Comparison of ENCODE assay signal across 21 cellular contexts in the genomic region with DNA sequence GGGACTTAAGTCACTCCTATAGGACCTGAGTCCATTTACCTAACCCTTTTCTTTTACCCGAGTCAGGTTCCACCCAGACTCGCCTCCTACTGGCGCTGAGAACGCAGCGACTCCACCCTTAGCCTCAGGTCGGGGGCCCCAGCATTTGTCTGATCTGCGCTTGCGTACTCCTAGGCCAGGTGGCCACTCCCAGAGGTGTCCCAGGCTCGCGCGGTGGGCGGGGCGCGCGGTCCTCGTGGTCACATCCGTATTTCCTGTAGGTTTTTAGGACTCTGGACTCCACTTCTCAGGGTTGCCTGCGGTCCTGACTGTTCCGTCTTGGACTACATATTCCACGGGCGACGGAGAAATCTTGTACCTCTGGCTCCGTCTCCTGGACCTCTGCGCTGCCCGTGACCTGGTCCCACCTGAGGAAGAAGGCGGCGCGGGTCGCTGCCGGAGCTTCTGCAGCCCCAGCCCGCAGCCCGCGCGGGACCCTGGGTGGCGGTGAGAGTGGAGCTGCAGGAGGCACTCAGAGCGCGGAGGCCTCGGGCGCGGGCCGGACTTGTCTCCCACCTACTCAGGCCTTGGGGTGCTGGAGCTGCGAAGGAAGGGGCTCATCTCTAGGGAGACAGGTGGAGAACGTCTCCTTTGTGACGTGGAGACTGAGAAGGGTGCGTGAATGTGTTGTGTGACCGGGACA. TPM values are rescaled to one million over a fixed set of nuclear protein-coding genes. Genes with fewer than 3 reads are reported as not detected.
DNase-seq lines count a peak whose midpoint lies in the region; ATAC-seq, FAIRE-seq and TF ChIP-seq lines count a peak whose summit lies in the region.
"Had no signal": no experiment of that assay in that cellular context is flagged by ENCODE, and none has a peak within 500 bp of the region (broad histone marks: within the 10 kb centered on the region; RNA-seq: fewer than 3 reads in every experiment).

No MANE protein-coding gene starts in this region.

- no peak overlapping the region for H3K23ac ChIP-seq in neuronal stem cell (ENCODE audit: low read depth, low read length, poor library complexity)

- TF ChIP-seq RAD21 in K562 (CRISPR knock-in tag; conservative IDR thresholded peaks at IDR 0.05 in 1 of 2, IDR thresholded peaks at IDR 0.05 in 1 of 2) = no peak

- BruUV-seq in K562 (replicated peaks; lab: Mats Ljungman, UMichigan) = no TSS peak

- H3K4me1 ChIP-seq in K562 (replicated peaks in 1 of 2; ENCODE audit: control insufficient read depth in 2 of 2, insufficient read depth in 2 of 2, low read length in 2 of 2) (peaks cover 0 to 5% of the 10 kb centered on the region in 2 experiments; a peak in 1 of 5 replicates), neuronal stem cell (ENCODE audit: control insufficient read depth in 2 of 2, insufficient read depth in 1 of 2, low read depth in 1 of 2, low read length in 2 of 2) (no peaks in the 10 kb centered on the region)
- H3K4me1 ChIP-seq: BLaER1 treated with 17β-estradiol and CSF1 and Interleukin-3, amounts not matched to agents 10 nM and 100 nM had no signal

- peak overlapping the region; percentile 21 for H3K14ac ChIP-seq in neuronal stem cell (ENCODE audit: low read length)

- H2AFZ ChIP-seq in K562 (ENCODE audit: low read depth, low read length) (peak overlapping the region; percentile 40; the same call in 1 of the 2 replicates), neuronal stem cell (ENCODE audit: low read length) (no peak overlapping the region)
- H2AFZ ChIP-seq: GM23248 had no signal

- H2BK120ac ChIP-seq in neuronal stem cell (ENCODE audit: low read depth, low read length) = no peak overlapping the region

- POLR2A ChIA-PET in K562 (lab: Yijun Ruan, JAX) = no interaction called here

- no peak overlapping the region for H4K8ac ChIP-seq in neuronal stem cell (ENCODE audit: low read depth, low read length)

- H3K36me3 ChIP-seq in H7 (replicated peaks; ENCODE audit: control insufficient read depth, insufficient read depth, low read length) (no peaks in the 10 kb centered on the region), K562 (ENCODE audit: control insufficient read depth, insufficient read depth, low read length) (no peaks in the 10 kb centered on the region), neuronal stem cell (replicated peaks in 1 of 2; ENCODE audit: control insufficient read depth in 2 of 2, insufficient read depth in 2 of 2, low read length in 2 of 2) (peaks cover 0 to 3% of the 10 kb centered on the region in 2 donors)

- in situ Hi-C loops in K562 (cut with MboI) = no loop called here

- H2BK12ac ChIP-seq in neuronal stem cell (ENCODE audit: low read length) = no peak overlapping the region

- CTCF ChIA-PET in K562 (lab: Yijun Ruan, JAX; ENCODE audit: low intra/inter-chr PET ratio) = no interaction called here

- 0 out of 2 replicates have a peak overlapping the region, but pooled peaks have one; percentile 32 for H3K4me2 ChIP-seq in K562 (ENCODE audit: insufficient read depth, low read length)
- no peak overlapping the region for H3K4me2 ChIP-seq in neuronal stem cell (ENCODE audit: insufficient read depth, low read length, poor library complexity, severe bottlenecking)
- H3K4me2 ChIP-seq: BLaER1 treated with 17β-estradiol and CSF1 and Interleukin-3, amounts not matched to agents 10 nM and 100 nM had no signal

- H2BK15ac ChIP-seq in neuronal stem cell (ENCODE audit: low read length) = no peak overlapping the region

- no peak overlapping the region for H3K18ac ChIP-seq in neuronal stem cell (ENCODE audit: low read length)

- H3K79me1 ChIP-seq in neuronal stem cell (ENCODE audit: low read depth, low read length) = no peaks in the 10 kb centered on the region

- H3K27me3 ChIP-seq in H7 (ENCODE audit: control insufficient read depth, insufficient read depth, low read length) = no peaks in the 10 kb centered on the region
- no peaks in the 10 kb centered on the region for H3K27me3 ChIP-seq in K562 (ENCODE audit: control insufficient read depth in 2 of 2, insufficient read depth in 2 of 2, low read length in 2 of 2)
- no peaks in the 10 kb centered on the region for H3K27me3 ChIP-seq in neuronal stem cell (ENCODE audit: control insufficient read depth in 3 of 3, insufficient read depth in 3 of 3, low read depth in 1 of 3, low read length in 3 of 3)
- H3K27me3 ChIP-seq: BLaER1 treated with 17β-estradiol and CSF1 and Interleukin-3, amounts not matched to agents 10 nM and 100 nM had no signal

- intact Hi-C loops in K562 (cut with micrococcal nuclease) = no loop called here

- H2AK5ac ChIP-seq in neuronal stem cell (ENCODE audit: low read depth, low read length) = no peak overlapping the region

- peak; percentile 78 for ATAC-seq in K562
- no peak for ATAC-seq in HG03469 (IDR thresholded peaks at IDR 0.05; ENCODE audit: unreplicated experiment)
- ATAC-seq: CD8-positive, alpha-beta T cell; HCT116; HepG2 had no signal

- no peak overlapping the region for H3K4me3 ChIP-seq in H7 (ENCODE audit: insufficient read depth, low read depth, low read length)
- H3K4me3 ChIP-seq in K562 = no peak overlapping the region
- no peak overlapping the region for H3K4me3 ChIP-seq in neuronal stem cell (ENCODE audit: low read length in 2 of 2)
- H3K4me3 ChIP-seq: GM23248 had no signal

- no peak overlapping the region for H3K4ac ChIP-seq in neuronal stem cell (ENCODE audit: low read length)

- H3K27ac ChIP-seq in K562 (ENCODE audit: extremely low read depth, low read depth, low read length) (no peak overlapping the region), neuronal stem cell (replicated peaks; ENCODE audit: low read length) (no peak overlapping the region)
- H3K27ac ChIP-seq: BLaER1 treated with 17β-estradiol and CSF1 and Interleukin-3, amounts not matched to agents 10 nM and 100 nM; GM23248 had no signal

- TF ChIP-seq EP300 in K562 (IDR thresholded peaks at IDR 0.05; ENCODE audit: low read length) = no peak

- H4K91ac ChIP-seq in neuronal stem cell (ENCODE audit: low read depth, low read length, poor library complexity) = no peak overlapping the region

- 16% methylated on average over 45 of the region's 46 CpGs for WGBS in K562 (ENCODE audit: insufficient coverage, low coverage, missing lambda C conversion rate)
- WGBS in neuronal stem cell (ENCODE audit: extremely low coverage in 2 of 2, insufficient read length in 2 of 2, insufficient replicate concordance in 1 of 2), 2 donors = no CpG with 5 or more reads among the region's 46 CpGs

- TF ChIP-seq CTCF in K562 (IDR thresholded peaks at IDR 0.05 in 2 of 3, conservative IDR thresholded peaks at IDR 0.05 in 1 of 3; ENCODE audit: insufficient read depth in 2 of 3, low read depth in 1 of 3, low read length in 3 of 3) = no peak

- H4K20me1 ChIP-seq in K562 (replicated peaks; ENCODE audit: control insufficient read depth, insufficient read depth, low read length) = no peaks in the 10 kb centered on the region
- H4K20me1 ChIP-seq: BLaER1 treated with 17β-estradiol and CSF1 and Interleukin-3, amounts not matched to agents 10 nM and 100 nM had no signal

- no peaks in the 10 kb centered on the region for H3K79me2 ChIP-seq in K562 (ENCODE audit: control insufficient read depth, insufficient read depth, low read length)

- DNase-seq in NCI-H1694 treated with DMSO at 0.1 percent for 48 hours (lab: John Stamatoyannopoulos, UW) (peak; percentile 0), NCI-H1694 (lab: John Stamatoyannopoulos, UW) (no peak), H7 (peak; percentile 16), K562 (ENCODE audit: extremely low read depth in 1 of 4, low spot score in 3 of 4) (peak; percentile 10 to 47 (median 36)), neuronal stem cell (ENCODE audit: low spot score) (no peak), glomerular visceral epithelial cell (ENCODE audit: extremely low spot score) (no peak)
- DNase-seq in activated CD4-positive, alpha-beta T cell treated with anti-CD3 and anti-CD28 coated beads for 1 hour = no peak
- DNase-seq: CD8-positive, alpha-beta T cell; COR-L47; DMS 273 treated with DMSO at 0.1 percent for 48 hours; DMS79; GDM1; GM23248; HFFc6 had no signal

- H3K9me3 ChIP-seq in K562 (replicated peaks; ENCODE audit: control insufficient read depth, insufficient read depth, low read depth, low read length) (no peaks in the 10 kb centered on the region), neuronal stem cell (replicated peaks in 1 of 2; ENCODE audit: control insufficient read depth in 2 of 2, insufficient read depth in 1 of 2, low read depth in 1 of 2, low read length in 2 of 2) (peaks cover 18% of the 10 kb centered on the region in 2 donors)

- H3K9me1 ChIP-seq in K562 (ENCODE audit: control insufficient read depth, insufficient read depth, low read length) = no peaks in the 10 kb centered on the region

- FAIRE-seq in K562 (lab: Jason Lieb, UNC) = no peak
- FAIRE-seq: GM12892, GM18507, H54, HepG2 had no signal

- no peak overlapping the region; a peak in 1 of 4 replicates for H3K9ac ChIP-seq in K562 (ENCODE audit: insufficient read depth in 1 of 2, low read depth in 2 of 2, low read length in 2 of 2)
- H3K9ac ChIP-seq in neuronal stem cell (ENCODE audit: low read depth, low read length, poor library complexity) = no peak overlapping the region
- H3K9ac ChIP-seq: BLaER1 treated with 17β-estradiol and CSF1 and Interleukin-3, amounts not matched to agents 10 nM and 100 nM; GM23248 had no signal

- H2BK5ac ChIP-seq in neuronal stem cell (ENCODE audit: low read length) = no peak overlapping the region

- no peak for TF ChIP-seq POLR2A in K562 (conservative IDR thresholded peaks at IDR 0.05)

TF ChIP-seq in K562, 482 proteins besides CTCF, POLR2A, EP300 and RAD21 (continues in another document):
- TF ChIP-seq ZNF780A (CRISPR knock-in tag; IDR thresholded peaks at IDR 0.05) = no peak

RNA-seq across cellular contexts. Expression of gene ZNF573, which starts 11.0 kb away (rescaled TPM):
- total RNA-seq in H7 (2014; rRNA removed; shearing (Covaris generic)) = 2.4 and 3.0 TPM in 2 replicates
- total RNA-seq in K562 (2011; cell fraction: chromatin; rRNA removed; ENCODE audit: low replicate concordance) = 5.2 and 15.1 TPM in 2 replicates
- 4.3 and 8.3 TPM in 2 replicates for total RNA-seq in K562 (2011; cell fraction: nucleolus; rRNA removed)
- 7.8 and 8.5 TPM in 2 replicates for total RNA-seq in K562 (2011; cell fraction: nucleoplasm; rRNA removed)
- total RNA-seq in K562 (2014; rRNA removed) = 1.5 and 2.0 TPM in 2 replicates
- 7.3 and 7.8 TPM in 2 replicates for total RNA-seq in K562 (2014; rRNA removed; fragmentation: Illumina TruSeq; extraction: Trizol)
- 6.7 and 7.9 TPM in 2 replicates for total RNA-seq in K562 (2015; rRNA removed; fragmentation: Illumina TruSeq; extraction: Trizol)
- total RNA-seq in K562 (2021) = 4.7 and 5.0 TPM in 2 replicates
- 1.5 and 4.3 TPM in 2 replicates for polyA plus RNA-seq in K562 (2011; rRNA removed)
- 0.41 and 0.78 TPM in 2 replicates for polyA plus RNA-seq in K562 (2011; cell fraction: cytosol; rRNA removed)
- polyA plus RNA-seq in K562 (2011; cell fraction: nucleus; rRNA removed) = 0.52 and 2.8 TPM in 2 replicates
- polyA plus RNA-seq in K562 (2012) = 0.96 and 1.4 TPM in 2 replicates
- 1.7 and 2.3 TPM in 2 replicates for polyA plus RNA-seq in K562 (2014; fragmentation: Illumina TruSeq; extraction: Trizol)
- 1 to 10 TPM; 2.4 to 4.6 TPM for polyA plus RNA-seq in K562 (2014; fragmentation: Nextera tagmentation; extraction: Ambion mirVana)
- 2.0 and 2.3 TPM in 2 replicates for polyA plus RNA-seq in K562 (2014; rRNA removed)
- polyA minus RNA-seq in K562 (2011; rRNA and poly(A)+ RNA removed) = 2.7 and 6.8 TPM in 2 replicates
- 3.8 TPM in 1 of 2 replicates, not detected in the other for polyA minus RNA-seq in K562 (2011; cell fraction: cytosol; rRNA and poly(A)+ RNA removed)
- polyA minus RNA-seq in K562 (2011; cell fraction: nucleus; rRNA and poly(A)+ RNA removed) = 1.3 and 1.6 TPM in 2 replicates
- polyA plus RNA-seq in neuronal stem cell (2013, experiment 1 of 2) = 11.2 TPM
- 7.6 TPM for polyA plus RNA-seq in neuronal stem cell (2013, experiment 2 of 2)

Comparison
In these comparisons a context has a peak if more than half of its experiments do, and no peak if none do; other contexts are left out.
1. DNase-seq: peak in NCI-H1694 treated with DMSO at 0.1 percent for 48 hours (single experiment), H7 (single experiment) and K562 (4 of 4); none in NCI-H1694 (single experiment), neuronal stem cell (single experiment), glomerular visceral epithelial cell (single experiment) and activated CD4-positive, alpha-beta T cell treated with anti-CD3 and anti-CD28 coated beads for 1 hour (single experiment).